13 cellular contexts compared by ENCODE assay signal in the genomic region with DNA sequence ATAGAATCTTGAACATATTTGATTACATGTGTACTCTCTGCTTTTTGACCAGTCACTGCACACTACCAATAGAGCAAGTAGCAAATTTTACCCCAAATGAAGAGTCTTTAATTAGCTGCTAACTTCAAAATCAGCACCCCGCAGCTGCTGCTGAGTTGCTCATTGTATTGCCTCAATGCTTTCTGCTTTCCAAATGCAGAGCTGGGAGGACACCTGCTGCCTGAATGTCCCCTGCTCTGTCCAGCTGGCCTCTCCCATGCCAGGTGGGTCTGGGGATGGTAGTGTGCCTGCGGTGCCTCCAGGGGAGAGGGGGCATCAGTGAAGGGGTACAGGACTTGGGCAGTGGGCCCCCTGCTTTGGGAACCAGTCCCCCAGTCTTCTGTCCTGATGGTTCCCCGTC.
DNase-seq lines count a peak whose midpoint lies in the region; ATAC-seq and TF ChIP-seq lines count a peak whose summit lies in the region.
"Had no signal": no experiment of that assay in that cellular context is flagged by ENCODE, and none has a peak within 500 bp of the region (broad histone marks: within the 10 kb centered on the region; RNA-seq: fewer than 3 reads in every experiment).

No MANE protein-coding gene starts in this region.

- no peak for TF ChIP-seq EP300 in esophagus muscularis mucosa (IDR thresholded peaks at IDR 0.05)

- H3K27me3 Mint-ChIP-seq in activated CD8-positive, alpha-beta memory T cell treated with anti-CD3 and anti-CD28 coated beads, Interleukin-2, amount 10 ng/mL, durations not matched to agents 7 days and 5 days: no peaks in the 10 kb centered on the region
- H3K27me3 Mint-ChIP-seq: activated naive CD8-positive, alpha-beta T cell treated with anti-CD3 and anti-CD28 coated beads, Interleukin-2, amount 50 U/mL, for 24 hours had no signal

- no peak overlapping the region for H3K4me3 Mint-ChIP-seq in activated CD8-positive, alpha-beta memory T cell treated with anti-CD3 and anti-CD28 coated beads, Interleukin-2, amount 10 ng/mL, durations not matched to agents 7 days and 5 days

- peaks cover 4% of the 10 kb centered on the region for H3K36me3 Mint-ChIP-seq in activated CD8-positive, alpha-beta memory T cell treated with anti-CD3 and anti-CD28 coated beads, Interleukin-2, amount 10 ng/mL, durations not matched to agents 7 days and 5 days

- H3K4me3 ChIP-seq in WERI-Rb-1 (ENCODE audit: low read depth, low read length): no peak overlapping the region
- H3K4me3 ChIP-seq in upper lobe of right lung: no peak overlapping the region
- no peak overlapping the region for H3K4me3 ChIP-seq in body of pancreas
- no peak overlapping the region for H3K4me3 ChIP-seq in esophagus muscularis mucosa
- H3K4me3 ChIP-seq: SK-N-MC, upper lobe of left lung had no signal

- H3K4me1 Mint-ChIP-seq in activated CD8-positive, alpha-beta memory T cell treated with anti-CD3 and anti-CD28 coated beads, Interleukin-2, amount 10 ng/mL, durations not matched to agents 7 days and 5 days: peaks cover 41% of the 10 kb centered on the region

- peak; percentile 25; the same call in 1 of the 2 replicates for TF ChIP-seq CTCF in WERI-Rb-1 (IDR thresholded peaks at IDR 0.05; ENCODE audit: low read depth, low read length)
- TF ChIP-seq CTCF in upper lobe of right lung (IDR thresholded peaks at IDR 0.05): no peak
- no peak for TF ChIP-seq CTCF in body of pancreas (IDR thresholded peaks at IDR 0.05)
- no peak for TF ChIP-seq CTCF in esophagus muscularis mucosa (IDR thresholded peaks at IDR 0.05)

- H3K4me1 ChIP-seq in upper lobe of right lung (peaks cover 17% of the 10 kb centered on the region), body of pancreas (no peaks in the 10 kb centered on the region), esophagus muscularis mucosa (peaks cover 21 to 38% (median 29%) of the 10 kb centered on the region in 4 donors)

- no peak overlapping the region for H3K27ac ChIP-seq in WERI-Rb-1
- H3K27ac ChIP-seq in upper lobe of right lung: no peak overlapping the region
- no peak overlapping the region for H3K27ac ChIP-seq in body of pancreas
- no peak overlapping the region for H3K27ac ChIP-seq in esophagus muscularis mucosa (replicated peaks in 1 of 4)
- H3K27ac ChIP-seq: SK-N-MC, upper lobe of left lung had no signal

- no peak for DNase-seq in activated CD8-positive, alpha-beta memory T cell treated with anti-CD3 and anti-CD28 coated beads, Interleukin-2, amount 10 ng/mL, durations not matched to agents 7 days and 5 days
- DNase-seq in activated CD8-positive, alpha-beta memory T cell treated with anti-CD3 and anti-CD28 coated beads for 24 hours: no peak
- no peak for DNase-seq in WERI-Rb-1
- no peak for DNase-seq in upper lobe of right lung
- no peak for DNase-seq in NCI-H2029 treated with DMSO at 0.1 percent for 48 hours (lab: John Stamatoyannopoulos, UW)
- no peak for DNase-seq in body of pancreas
- DNase-seq in esophagus muscularis mucosa (ENCODE audit: extremely low spot score): no peak
- DNase-seq: activated naive CD8-positive, alpha-beta T cell treated with anti-CD3 and anti-CD28 coated beads, Interleukin-2, amount 50 U/mL, for 24 hours; kidney glomerular epithelial cell; NCI-H187 treated with DMSO at 0.1 percent for 48 hours; upper lobe of left lung had no signal

- intact Hi-C loops in upper lobe of right lung (cut with DNase I) (no loop called here), body of pancreas (cut with DNase I) (no loop called here), esophagus muscularis mucosa (cut with DNase I) (no loop called here)

- H3K27ac Mint-ChIP-seq in activated CD8-positive, alpha-beta memory T cell treated with anti-CD3 and anti-CD28 coated beads, Interleukin-2, amount 10 ng/mL, durations not matched to agents 7 days and 5 days: peak overlapping the region; percentile 17
- H3K27ac Mint-ChIP-seq: activated naive CD8-positive, alpha-beta T cell treated with anti-CD3 and anti-CD28 coated beads, Interleukin-2, amount 50 U/mL, for 24 hours had no signal

- WGBS in body of pancreas, 2 donors: 80 to 84% methylated on average over 3 of the region's 3 CpGs
- WGBS in esophagus muscularis mucosa: 87% methylated on average over 3 of the region's 3 CpGs

- H3K27me3 ChIP-seq in WERI-Rb-1 (ENCODE audit: insufficient read depth, low read depth, severe bottlenecking) (no peaks in the 10 kb centered on the region), upper lobe of right lung (no peaks in the 10 kb centered on the region), body of pancreas (no peaks in the 10 kb centered on the region), esophagus muscularis mucosa (no peaks in the 10 kb centered on the region)
- H3K27me3 ChIP-seq: upper lobe of left lung had no signal

- no peaks in the 10 kb centered on the region for H3K9me3 ChIP-seq in WERI-Rb-1 (ENCODE audit: severe bottlenecking)
- H3K9me3 ChIP-seq in upper lobe of right lung: no peaks in the 10 kb centered on the region
- no peaks in the 10 kb centered on the region for H3K9me3 ChIP-seq in body of pancreas
- no peaks in the 10 kb centered on the region for H3K9me3 ChIP-seq in esophagus muscularis mucosa
- H3K9me3 ChIP-seq: upper lobe of left lung had no signal

- ATAC-seq in activated CD8-positive, alpha-beta memory T cell treated with anti-CD3 and anti-CD28 coated beads, Interleukin-2, amount 10 ng/mL, durations not matched to agents 7 days and 5 days: no peak
- ATAC-seq in HG02678 (IDR thresholded peaks at IDR 0.05; ENCODE audit: unreplicated experiment) (peak; percentile 10), upper lobe of right lung (peak; percentile 6), body of pancreas (no peak)
- ATAC-seq: activated naive CD8-positive, alpha-beta T cell treated with anti-CD3 and anti-CD28 coated beads, Interleukin-2, amount 50 U/mL, for 24 hours had no signal

- TF ChIP-seq POLR2A in body of pancreas (IDR thresholded peaks at IDR 0.05) (no peak), esophagus muscularis mucosa (IDR thresholded peaks at IDR 0.05; ENCODE audit: low read depth) (no peak)

- CTCF ChIA-PET in activated CD8-positive, alpha-beta memory T cell treated with anti-CD3 and anti-CD28 coated beads, Interleukin-2, amount 10 ng/mL, durations not matched to agents 7 days and 5 days (lab: Charles Lee): no interaction called here

- H3K36me3 ChIP-seq in WERI-Rb-1 (no peaks in the 10 kb centered on the region), upper lobe of right lung (no peaks in the 10 kb centered on the region), body of pancreas (replicated peaks in 1 of 2; ENCODE audit: insufficient read depth in 1 of 2, low read depth in 2 of 2) (no peaks in the 10 kb centered on the region), esophagus muscularis mucosa (no peaks in the 10 kb centered on the region)
- H3K36me3 ChIP-seq: upper lobe of left lung had no signal

- H3K9me3 Mint-ChIP-seq in activated CD8-positive, alpha-beta memory T cell treated with anti-CD3 and anti-CD28 coated beads, Interleukin-2, amount 10 ng/mL, durations not matched to agents 7 days and 5 days (ENCODE audit: low read depth): peaks cover 2% of the 10 kb centered on the region

Comparison
In these comparisons a context has a peak if more than half of its experiments do, and no peak if none do; other contexts are left out.
1. ATAC-seq: peak in HG02678 (single experiment) and upper lobe of right lung (single experiment); none in activated CD8-positive, alpha-beta memory T cell treated with anti-CD3 and anti-CD28 coated beads, Interleukin-2, amount 10 ng/mL, durations not matched to agents 7 days and 5 days (single experiment) and body of pancreas (single experiment).